ENCODE assay signal across 12 cellular contexts in the genomic region with DNA sequence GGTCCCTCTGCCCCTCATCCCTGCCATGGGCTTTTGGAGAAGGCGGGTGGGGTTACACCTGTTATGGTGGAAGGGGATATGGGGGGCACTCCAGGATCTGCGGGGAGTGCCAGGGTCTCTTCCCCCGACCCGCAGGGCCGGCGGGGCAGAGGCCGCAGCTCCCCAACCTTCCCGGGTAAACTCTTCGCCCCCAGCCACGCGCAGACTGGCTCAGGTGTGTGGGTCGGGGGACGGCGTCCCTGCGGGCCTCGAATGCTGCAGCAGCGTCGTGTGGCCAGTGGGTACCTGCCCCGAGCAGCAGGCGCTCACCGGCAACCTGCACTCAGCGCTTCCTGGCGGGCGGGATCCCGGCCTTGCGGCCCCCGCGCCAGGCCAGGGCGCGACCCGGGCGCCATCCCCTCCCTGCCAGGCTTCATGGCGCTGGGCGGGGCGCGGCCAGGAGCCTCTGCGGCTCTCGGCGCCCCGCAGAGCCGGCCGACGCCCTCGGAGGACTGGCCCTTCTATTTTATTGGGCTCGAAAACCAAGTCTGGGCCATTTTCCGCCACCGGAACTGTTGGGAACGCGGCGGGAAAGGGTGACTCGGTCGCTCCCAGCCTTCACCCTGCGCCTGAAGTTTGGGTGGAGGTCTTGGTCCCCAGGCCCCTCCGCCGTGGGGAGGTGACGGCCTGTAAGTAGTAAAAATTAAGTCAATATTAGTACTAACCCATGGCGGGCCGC. TPM values are rescaled to one million over a fixed set of nuclear protein-coding genes. Genes with fewer than 3 reads are reported as not detected.
A peak's percentile ranks its signal among the peaks of the same experiment; 100 is the strongest.
DNase-seq lines count a peak whose midpoint lies in the region; ATAC-seq and TF ChIP-seq lines count a peak whose summit lies in the region.
"Had no signal": no experiment of that assay in that cellular context is flagged by ENCODE, and none has a peak within 500 bp of the region (broad histone marks: within the 10 kb centered on the region; RNA-seq: fewer than 3 reads in every experiment).

No MANE protein-coding gene starts in this region.

- H3K27me3 ChIP-seq in H7 (ENCODE audit: control insufficient read depth, insufficient read depth, low read length) = peaks cover 89% of the 10 kb centered on the region
- peaks cover 51 to 100% (median 60%) of the 10 kb centered on the region in 4 donors for H3K27me3 ChIP-seq in esophagus squamous epithelium
- peaks cover 100% of the 10 kb centered on the region for H3K27me3 ChIP-seq in neural progenitor cell

- no peak for ATAC-seq in activated T-helper 17 cell treated with anti-CD3 and anti-CD28 coated beads, Interleukin-2, amount 50 U/mL, for 72 hours (replicated peaks)
- ATAC-seq in activated CD8-positive, alpha-beta T cell treated with anti-CD3 and anti-CD28 coated beads for 36 hours = no peak

- H3K4me1 ChIP-seq in esophagus squamous epithelium (peaks cover 33 to 77% (median 42%) of the 10 kb centered on the region in 3 donors), neural progenitor cell (peaks cover 52% of the 10 kb centered on the region)

- POLR2A ChIA-PET in activated CD8-positive, alpha-beta T cell treated with anti-CD3 and anti-CD28 coated beads for 36 hours (lab: Charles Lee) = interaction anchor here (0.6 kb wide), 1 partner anchor 73 kb away, joined by 5 read pairs; no protein-coding TSS in a partner anchor

- H3K36me3 ChIP-seq in H7 (replicated peaks; ENCODE audit: control insufficient read depth, insufficient read depth, low read length) = no peaks in the 10 kb centered on the region
- H3K36me3 ChIP-seq in esophagus squamous epithelium = no peaks in the 10 kb centered on the region
- no peaks in the 10 kb centered on the region for H3K36me3 ChIP-seq in neural progenitor cell

- TF ChIP-seq POLR2A in esophagus squamous epithelium (IDR thresholded peaks at IDR 0.05) = no peak

- no peak overlapping the region for H3K27ac Mint-ChIP-seq in neural progenitor cell
- no peak overlapping the region for H3K27ac Mint-ChIP-seq in activated T-helper 17 cell treated with anti-CD3 and anti-CD28 coated beads, Interleukin-2, amount 50 U/mL, for 72 hours
- no peak overlapping the region for H3K27ac Mint-ChIP-seq in activated CD8-positive, alpha-beta T cell treated with anti-CD3 and anti-CD28 coated beads for 36 hours
- H3K27ac Mint-ChIP-seq: activated naive CD4-positive, alpha-beta T cell treated with anti-CD3 and anti-CD28 coated beads, Interleukin-2, amount 10 ng/mL, durations not matched to agents 7 days and 5 days; CD4-positive, alpha-beta memory T cell had no signal

- peak overlapping the region; percentile 75 for H3K4me2 ChIP-seq in neural progenitor cell

- no peaks in the 10 kb centered on the region for H3K79me2 ChIP-seq in neural progenitor cell (ENCODE audit: low read depth)

- H2AFZ ChIP-seq in neural progenitor cell (replicated peaks) = no peak overlapping the region

- H3K4me3 ChIP-seq in H7 (ENCODE audit: insufficient read depth, low read depth, low read length) (peak overlapping the region; percentile 57), esophagus squamous epithelium (peak overlapping the region in 3 of 4 donors; percentile 13 to 61 (median 29)), neural progenitor cell (peak overlapping the region; percentile 43)

- H3K9ac ChIP-seq in neural progenitor cell = no peak overlapping the region

- no peak for TF ChIP-seq CTCF in esophagus squamous epithelium (IDR thresholded peaks at IDR 0.05)
- no peak for TF ChIP-seq CTCF in neural progenitor cell (IDR thresholded peaks at IDR 0.05)
- TF ChIP-seq CTCF in activated CD8-positive, alpha-beta T cell treated with anti-CD3 and anti-CD28 coated beads for 36 hours (IDR thresholded peaks at IDR 0.05) = no peak

- peaks cover 47% of the 10 kb centered on the region for H3K27me3 Mint-ChIP-seq in neural progenitor cell (ENCODE audit: insufficient read depth, low read depth)
- H3K27me3 Mint-ChIP-seq in activated T-helper 17 cell treated with anti-CD3 and anti-CD28 coated beads, Interleukin-2, amount 50 U/mL, for 72 hours = peaks cover 39% of the 10 kb centered on the region
- peaks cover 48% of the 10 kb centered on the region for H3K27me3 Mint-ChIP-seq in activated CD8-positive, alpha-beta T cell treated with anti-CD3 and anti-CD28 coated beads for 36 hours

- DNase-seq in 8988T (peak; percentile 19), H7 (peak; percentile 89), esophagus squamous epithelium (lab: John Stamatoyannopoulos, UW) (no peak), neural progenitor cell (ENCODE audit: low spot score) (peak; percentile 62), COLO829 (ENCODE audit: low spot score) (no peak)
- no peak for DNase-seq in stimulated activated CD4-positive, alpha-beta T cell treated with anti-CD3 and anti-CD28 coated beads, Interleukin-4, amount 100 ng/mL, for 24 hours
- DNase-seq in activated CD8-positive, alpha-beta T cell treated with anti-CD3 and anti-CD28 coated beads for 36 hours = no peak
- DNase-seq: activated naive CD4-positive, alpha-beta T cell treated with anti-CD3 and anti-CD28 coated beads, Interleukin-2, amount 10 ng/mL, durations not matched to agents 7 days and 5 days; CD4-positive, alpha-beta memory T cell; NCI-H524 treated with DMSO at 0.1 percent for 48 hours had no signal

- peaks cover 49% of the 10 kb centered on the region for H3K4me1 Mint-ChIP-seq in neural progenitor cell
- H3K4me1 Mint-ChIP-seq in activated T-helper 17 cell treated with anti-CD3 and anti-CD28 coated beads, Interleukin-2, amount 50 U/mL, for 72 hours = no peaks in the 10 kb centered on the region
- H3K4me1 Mint-ChIP-seq in activated CD8-positive, alpha-beta T cell treated with anti-CD3 and anti-CD28 coated beads for 36 hours (ENCODE audit: low read depth) = peaks cover 13% of the 10 kb centered on the region

- H3K9me3 Mint-ChIP-seq in neural progenitor cell = no peaks in the 10 kb centered on the region
- no peaks in the 10 kb centered on the region for H3K9me3 Mint-ChIP-seq in activated T-helper 17 cell treated with anti-CD3 and anti-CD28 coated beads, Interleukin-2, amount 50 U/mL, for 72 hours
- H3K9me3 Mint-ChIP-seq in activated CD8-positive, alpha-beta T cell treated with anti-CD3 and anti-CD28 coated beads for 36 hours = no peaks in the 10 kb centered on the region
- H3K9me3 Mint-ChIP-seq: activated naive CD4-positive, alpha-beta T cell treated with anti-CD3 and anti-CD28 coated beads, Interleukin-2, amount 10 ng/mL, durations not matched to agents 7 days and 5 days; CD4-positive, alpha-beta memory T cell had no signal

- H3K27ac ChIP-seq in esophagus squamous epithelium (no peak overlapping the region), neural progenitor cell (no peak overlapping the region)

- peaks cover 88% of the 10 kb centered on the region for H4K20me1 ChIP-seq in neural progenitor cell (ENCODE audit: low read depth)

- no peak overlapping the region for H3K4me3 Mint-ChIP-seq in neural progenitor cell
- H3K4me3 Mint-ChIP-seq in activated T-helper 17 cell treated with anti-CD3 and anti-CD28 coated beads, Interleukin-2, amount 50 U/mL, for 72 hours = no peak overlapping the region
- H3K4me3 Mint-ChIP-seq in activated CD8-positive, alpha-beta T cell treated with anti-CD3 and anti-CD28 coated beads for 36 hours = no peak overlapping the region
- H3K4me3 Mint-ChIP-seq: activated naive CD4-positive, alpha-beta T cell treated with anti-CD3 and anti-CD28 coated beads, Interleukin-2, amount 10 ng/mL, durations not matched to agents 7 days and 5 days had no signal

- CTCF ChIA-PET in activated CD8-positive, alpha-beta T cell treated with anti-CD3 and anti-CD28 coated beads for 36 hours (lab: Charles Lee) = interaction anchor here (0.6 to 1.9 kb wide), 2 partner anchors 13 to 17 kb away, joined by 3 to 10 read pairs; no protein-coding TSS in a partner anchor

- intact Hi-C loops in esophagus squamous epithelium (cut with DNase I) = no loop called here
- intact Hi-C loops in activated CD8-positive, alpha-beta T cell treated with anti-CD3 and anti-CD28 coated beads for 36 hours (cut with micrococcal nuclease) = loop anchor here (10.0 kb wide), 1 partner anchor 489 kb away; no protein-coding TSS in a partner anchor

- 14% methylated on average over 7 of the region's 58 CpGs; no CpG with 5 or more reads in 1 of the 2 donors for WGBS in esophagus squamous epithelium, 2 donors

- H3F3A ChIP-seq in neural progenitor cell (ENCODE audit: low read depth) = peaks cover 57% of the 10 kb centered on the region

- H3K9me3 ChIP-seq in esophagus squamous epithelium = no peaks in the 10 kb centered on the region
- H3K9me3 ChIP-seq in neural progenitor cell (ENCODE audit: low read depth) = no peaks in the 10 kb centered on the region

- H3K36me3 Mint-ChIP-seq in neural progenitor cell = peaks cover 2% of the 10 kb centered on the region
- H3K36me3 Mint-ChIP-seq in activated T-helper 17 cell treated with anti-CD3 and anti-CD28 coated beads, Interleukin-2, amount 50 U/mL, for 72 hours (ENCODE audit: low read depth) = no peaks in the 10 kb centered on the region
- H3K36me3 Mint-ChIP-seq in activated CD8-positive, alpha-beta T cell treated with anti-CD3 and anti-CD28 coated beads for 36 hours (ENCODE audit: low read depth) = no peaks in the 10 kb centered on the region
- H3K36me3 Mint-ChIP-seq: activated naive CD4-positive, alpha-beta T cell treated with anti-CD3 and anti-CD28 coated beads, Interleukin-2, amount 10 ng/mL, durations not matched to agents 7 days and 5 days; CD4-positive, alpha-beta memory T cell had no signal

RNA-seq across cellular contexts. Expression of a gene that starts 4.5 kb away (rescaled TPM):
- 24.4 and 27.3 TPM in 2 replicates for total RNA-seq in H7 (2014; rRNA removed; shearing (Covaris generic))
- total RNA-seq in esophagus squamous epithelium = not detected
- total RNA-seq in neural progenitor cell (ENCODE audit: low replicate concordance) = 0.46 TPM in 1 of 2 replicates, not detected in the other
- not detected for total RNA-seq in activated T-helper 17 cell treated with anti-CD3 and anti-CD28 coated beads, Interleukin-2, amount 50 U/mL, for 72 hours
- total RNA-seq in activated CD8-positive, alpha-beta T cell treated with anti-CD3 and anti-CD28 coated beads for 36 hours = not detected
- total RNA-seq: CD4-positive, alpha-beta memory T cell; kidney had no signal

Comparison
In these comparisons a context has a peak if more than half of its experiments do, and no peak if none do; other contexts are left out.
1. DNase-seq: peak in 8988T (single experiment), H7 (single experiment) and neural progenitor cell (single experiment); none in esophagus squamous epithelium (single experiment), stimulated activated CD4-positive, alpha-beta T cell treated with anti-CD3 and anti-CD28 coated beads, Interleukin-4, amount 100 ng/mL, for 24 hours (single experiment), activated CD8-positive, alpha-beta T cell treated with anti-CD3 and anti-CD28 coated beads for 36 hours (single experiment) and COLO829 (single experiment).
2. RNA of a gene that starts 4.5 kb away (total RNA-seq): 24.4 to 27.3 TPM in H7; 0.46 TPM in neural progenitor cell, not detected in esophagus squamous epithelium, not detected in activated T-helper 17 cell treated with anti-CD3 and anti-CD28 coated beads, Interleukin-2, amount 50 U/mL, for 72 hours and not detected in activated CD8-positive, alpha-beta T cell treated with anti-CD3 and anti-CD28 coated beads for 36 hours; every median in the first group is over 10 times any median in the second.
3. Peak in every context shown above with its lines, with median percentiles within 50 percentile points of each other: H3K4me3 ChIP-seq.